In genomic region chr13:110387451-110388140, GRCh38 we compare ENCODE assay signal across 9 cellular contexts.
DNase-seq lines count a peak whose midpoint lies in the region; ATAC-seq, FAIRE-seq and TF ChIP-seq lines count a peak whose summit lies in the region.
"Had no signal": no experiment of that assay in that cellular context is flagged by ENCODE, and none has a peak within 500 bp of the region (broad histone marks: within the 10 kb centered on the region; RNA-seq: fewer than 3 reads in every experiment).

No MANE protein-coding gene starts in this region.

- peak; percentile 69 for FAIRE-seq in GM18507 (lab: Jason Lieb, UNC)

- intact Hi-C loops in PC-9 (cut with micrococcal nuclease; ENCODE audit: unreplicated experiment): loop anchor here (1.0 kb wide), 2 partner anchors 40 to 139 kb away; no protein-coding TSS in a partner anchor

- POLR2A ChIA-PET in PC-9 (lab: Charles Lee; ENCODE audit: unreplicated experiment): interaction anchor here (0.6 to 0.8 kb wide), 4 partner anchors 24 to 174 kb away, joined by 3 to 6 read pairs (median 4); no protein-coding TSS in a partner anchor

- WGBS in suprapubic skin: 36% methylated on average over 13 of the region's 26 CpGs

- CTCF ChIA-PET in PC-9 (lab: Charles Lee): interaction anchor here (0.8 kb wide), 1 partner anchor 24 kb away, joined by 4 read pairs; no protein-coding TSS in a partner anchor

- H2AFZ ChIP-seq in PC-9: no peak overlapping the region

- no peaks in the 10 kb centered on the region for H4K20me1 ChIP-seq in PC-9 (ENCODE audit: insufficient read depth)

- no peak for TF ChIP-seq EP300 in suprapubic skin (IDR thresholded peaks at IDR 0.05)

- H3K4me2 ChIP-seq in PC-9: no peak overlapping the region
- H3K4me2 ChIP-seq: KMS-11 had no signal

- DNase-seq in GM18507 (ENCODE audit: extremely low spot score, insufficient read length, low read depth): peak; percentile 54
- DNase-seq in PC-9: no peak
- DNase-seq in hepatic stellate cell (ENCODE audit: low spot score): peak; percentile 56
- DNase-seq in suprapubic skin (ENCODE audit: low spot score in 2 of 2): no peak
- no peak for DNase-seq in NCI-H1048 (lab: John Stamatoyannopoulos, UW)
- DNase-seq in HUDEP-2 (lab: John Stamatoyannopoulos, UW; ENCODE audit: unreplicated experiment in 76 of 76): no peak

- H3K36me3 ChIP-seq in PC-9 (ENCODE audit: low read depth): no peaks in the 10 kb centered on the region; the same call in 1 of the 2 replicates
- H3K36me3 ChIP-seq in suprapubic skin: no peaks in the 10 kb centered on the region

- TF ChIP-seq POLR2A in suprapubic skin (IDR thresholded peaks at IDR 0.05): no peak

- ATAC-seq in HG02588 (IDR thresholded peaks at IDR 0.05; ENCODE audit: unreplicated experiment): peak; percentile 96
- ATAC-seq in HG02884 (IDR thresholded peaks at IDR 0.05; ENCODE audit: unreplicated experiment): no peak

- H3K27ac ChIP-seq in PC-9: peak overlapping the region; percentile 64; the same call in 1 of the 2 replicates
- peak overlapping the region; percentile 47 for H3K27ac ChIP-seq in suprapubic skin
- H3K27ac ChIP-seq: KMS-11 had no signal

- no peaks in the 10 kb centered on the region for H3K27me3 ChIP-seq in PC-9 (ENCODE audit: insufficient read depth, low read depth)
- H3K27me3 ChIP-seq in suprapubic skin: peaks cover 3% of the 10 kb centered on the region

- no peak overlapping the region for H3K4me3 ChIP-seq in PC-9
- H3K4me3 ChIP-seq in suprapubic skin: peak overlapping the region; percentile 7

- H3K4me1 ChIP-seq in PC-9 (replicated peaks; ENCODE audit: insufficient read depth): peaks cover 47% of the 10 kb centered on the region
- peaks cover 15% of the 10 kb centered on the region for H3K4me1 ChIP-seq in suprapubic skin

- H3K9me3 ChIP-seq in PC-9 (ENCODE audit: insufficient read depth, low read depth) (peaks cover 21% of the 10 kb centered on the region; the same call in 1 of the 2 replicates), suprapubic skin (no peaks in the 10 kb centered on the region)

- TSS peak; percentile 61 for BruUV-seq in PC-9 (replicated peaks; lab: Mats Ljungman, UMichigan)

- no peak for TF ChIP-seq CTCF in PC-9 (conservative IDR thresholded peaks at IDR 0.05)
- TF ChIP-seq CTCF in suprapubic skin (IDR thresholded peaks at IDR 0.05): no peak

- no peaks in the 10 kb centered on the region for H3K9me2 ChIP-seq in PC-9 (ENCODE audit: insufficient read depth)

- peaks cover 27% of the 10 kb centered on the region for H3F3A ChIP-seq in PC-9 (ENCODE audit: insufficient read depth, low read depth)

- no peaks in the 10 kb centered on the region for H3K79me2 ChIP-seq in PC-9 (ENCODE audit: low read depth)

Comparison
In these comparisons a context has a peak if more than half of its experiments do, and no peak if none do; other contexts are left out.
1. DNase-seq: peak in GM18507 (single experiment) and hepatic stellate cell (single experiment); none in PC-9 (0 of 2), suprapubic skin (0 of 2), NCI-H1048 (single experiment) and HUDEP-2 (0 of 76).